25 cellular contexts compared by ENCODE assay signal in the genomic region with DNA sequence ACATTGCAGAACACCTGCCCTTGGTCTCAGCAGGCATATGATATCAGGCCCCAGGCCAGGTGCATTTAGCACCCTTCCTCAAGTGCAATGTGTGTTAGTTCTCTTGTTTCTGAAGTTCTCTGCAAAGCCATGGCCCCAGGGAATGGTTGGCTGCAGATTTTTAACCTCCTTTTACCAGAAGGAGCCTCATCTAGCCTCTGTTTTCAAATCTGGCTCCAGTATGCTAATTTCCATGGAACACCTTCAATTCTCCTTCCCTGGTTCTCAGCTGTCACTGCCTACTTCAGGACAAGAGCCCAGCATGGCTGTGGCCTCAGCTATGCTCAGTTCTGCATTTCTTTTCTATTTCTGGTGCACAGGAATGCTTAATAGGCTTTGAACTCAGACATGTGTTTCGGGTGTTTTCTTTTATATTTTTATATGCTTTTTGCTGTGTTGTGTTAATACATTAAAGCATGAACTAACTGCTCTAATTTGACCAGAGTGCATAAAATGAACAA.
"Had no signal": no experiment of that assay in that cellular context is flagged by ENCODE, and none has a peak within 500 bp of the region (broad histone marks: within the 10 kb centered on the region; RNA-seq: fewer than 3 reads in every experiment).

No MANE protein-coding gene starts in this region.

- DNase-seq: activated CD4-positive, alpha-beta memory T cell treated with anti-CD3 and anti-CD28 coated beads for 36 hours; activated CD4-positive, alpha-beta T cell treated with anti-CD3 and anti-CD28 coated beads for 48 hours; activated effector memory CD4-positive, alpha-beta T cell treated with Interleukin-2 at 50 U/mL for 16 hours; activated naive CD4-positive, alpha-beta T cell treated with anti-CD3 and anti-CD28 coated beads for 36 hours; activated naive CD8-positive, alpha-beta T cell treated with anti-CD3 and anti-CD28 coated beads, Interleukin-2, amount 10 ng/mL, durations not matched to agents 7 days and 5 days; activated T-cell treated with anti-CD3 and anti-CD28 coated beads, Interleukin-2, amount 50 U/mL, for 72 hours; amygdala; head of caudate nucleus; hypothalamus; left ventricle myocardium superior; mammary epithelial cell; midbrain; nephron progenitor cell; nucleus accumbens; right lobe of liver; small intestine; stimulated activated CD4-positive, alpha-beta T cell treated with anti-CD3 and anti-CD28 coated beads, Interleukin-2, amount 100 ng/mL, for 24 hours; stomach; transverse colon; uterus had no signal

- H3K4me1 ChIP-seq: gastroesophageal sphincter, parathyroid adenoma, right lobe of liver, stomach, suprapubic skin, transverse colon, uterus had no signal

- FAIRE-seq: bronchial epithelial cell, small intestine had no signal

- H3K9ac ChIP-seq: parathyroid adenoma had no signal

- H3K27me3 ChIP-seq: gastroesophageal sphincter, right lobe of liver, stomach, suprapubic skin, transverse colon, uterus had no signal

- H3K36me3 ChIP-seq: gastroesophageal sphincter, right lobe of liver, stomach, suprapubic skin, transverse colon, uterus had no signal

- H3K79me2 ChIP-seq: parathyroid adenoma had no signal

- H3K27ac ChIP-seq: epithelial cell of prostate, gastroesophageal sphincter, parathyroid adenoma, right lobe of liver, stomach, suprapubic skin, transverse colon, uterus had no signal

- H3K4me3 ChIP-seq: gastroesophageal sphincter, right lobe of liver, stomach, suprapubic skin, transverse colon, uterus had no signal
